In the genomic region with DNA sequence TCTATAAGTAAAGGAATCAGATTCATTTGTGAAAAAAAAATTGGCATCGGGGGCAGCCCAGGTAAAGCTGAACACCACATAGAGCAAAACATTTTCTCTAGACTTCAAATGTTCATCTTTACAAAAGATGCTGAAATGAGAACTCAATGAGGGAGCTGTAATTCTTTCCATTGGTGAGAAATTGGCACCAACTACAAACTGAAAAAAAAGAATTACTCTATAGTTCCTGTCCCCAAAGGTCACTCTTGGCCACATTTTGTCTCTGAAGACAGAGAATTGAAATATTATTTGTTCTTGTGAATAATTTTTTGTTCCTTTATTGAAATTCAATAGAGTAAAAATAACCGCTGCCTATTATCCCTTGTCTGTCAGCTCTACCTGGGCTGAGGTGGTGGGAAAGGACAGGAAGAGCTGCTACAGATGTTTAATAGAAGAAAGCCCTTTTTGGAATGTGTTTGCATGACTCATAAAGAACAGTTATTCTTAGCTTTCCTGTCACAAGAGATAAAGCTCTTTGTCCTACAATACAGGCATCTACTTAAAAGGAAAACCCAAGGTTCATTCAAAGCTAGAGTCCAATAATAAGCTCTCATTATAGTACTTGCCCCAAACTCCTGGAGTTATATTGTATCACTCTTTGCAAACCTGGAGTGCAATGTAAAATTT, we compare ENCODE assay signal across 13 cellular contexts.
DNase-seq lines count a peak whose midpoint lies in the region.
"Had no signal": no experiment of that assay in that cellular context is flagged by ENCODE, and none has a peak within 500 bp of the region (broad histone marks: within the 10 kb centered on the region; RNA-seq: fewer than 3 reads in every experiment).

No MANE protein-coding gene starts in this region.

- no peak overlapping the region for H2AFZ ChIP-seq in mesenchymal stem cell (ENCODE audit: low read depth, low read length)

- H2BK5ac ChIP-seq in mesenchymal stem cell (ENCODE audit: low read depth, low read length, poor library complexity, severe bottlenecking): no peak overlapping the region

- DNase-seq in GM03348 (ENCODE audit: low spot score): peak; percentile 4
- DNase-seq in NCI-H146 (lab: John Stamatoyannopoulos, UW): peak; percentile 38
- peak; percentile 86 for DNase-seq in dermis blood vessel endothelial cell
- peak; percentile 29 for DNase-seq in mesenchymal stem cell
- DNase-seq in DMS114 treated with DMSO at 0.1 percent for 48 hours (lab: John Stamatoyannopoulos, UW; ENCODE audit: unreplicated experiment): no peak
- no peak for DNase-seq in amygdala (lab: John Stamatoyannopoulos, UW)
- no peak for DNase-seq in NAMALWA (ENCODE audit: low spot score)
- DNase-seq: activated CD4-positive, alpha-beta T cell treated with anti-CD3 and anti-CD28 coated beads for 4 hours; activated gamma-delta T cell; cortex of kidney; DND-41; hypothalamus; right lobe of liver had no signal

- H3K9me3 ChIP-seq in mesenchymal stem cell (ENCODE audit: control insufficient read depth, low read length): no peaks in the 10 kb centered on the region

- H3K4me2 ChIP-seq in mesenchymal stem cell (ENCODE audit: low read length, poor library complexity, severe bottlenecking): no peak overlapping the region

- no peak overlapping the region for H3K14ac ChIP-seq in mesenchymal stem cell (ENCODE audit: low read length in 2 of 2)

- H3K79me1 ChIP-seq in mesenchymal stem cell (replicated peaks; ENCODE audit: low read length, poor library complexity, severe bottlenecking): no peaks in the 10 kb centered on the region

- H3K4me1 ChIP-seq in mesenchymal stem cell (ENCODE audit: control insufficient read depth, insufficient read depth, low read depth, low read length): no peaks in the 10 kb centered on the region
- H3K4me1 ChIP-seq: right lobe of liver had no signal

- WGBS in mesenchymal stem cell: 100% methylated on average over 2 of the region's 2 CpGs

- H4K8ac ChIP-seq in mesenchymal stem cell (ENCODE audit: low read length): no peak overlapping the region

- no peak overlapping the region for H2AK5ac ChIP-seq in mesenchymal stem cell (ENCODE audit: low read length, severe bottlenecking)

- H3K4me3 ChIP-seq in mesenchymal stem cell (ENCODE audit: insufficient read depth in 1 of 2, low read depth in 1 of 2, low read length in 2 of 2): no peak overlapping the region
- H3K4me3 ChIP-seq: right lobe of liver had no signal

- no peak overlapping the region for H4K91ac ChIP-seq in mesenchymal stem cell (ENCODE audit: low read length)

- H3K18ac ChIP-seq in mesenchymal stem cell (ENCODE audit: low read depth in 1 of 2, low read length in 2 of 2): no peak overlapping the region

- no peak overlapping the region for H2BK120ac ChIP-seq in mesenchymal stem cell (ENCODE audit: low read depth, low read length)

- H3K27ac ChIP-seq in mesenchymal stem cell (ENCODE audit: low read length, poor library complexity, severe bottlenecking): no peak overlapping the region
- H3K27ac ChIP-seq: right lobe of liver had no signal

- H3K9ac ChIP-seq in mesenchymal stem cell (ENCODE audit: low read length): no peak overlapping the region

- H2BK12ac ChIP-seq in mesenchymal stem cell (ENCODE audit: low read length in 2 of 2): no peak overlapping the region

- no peak overlapping the region for H3K23ac ChIP-seq in mesenchymal stem cell (ENCODE audit: low read length in 2 of 2)

- no peak overlapping the region for H2BK15ac ChIP-seq in mesenchymal stem cell (ENCODE audit: low read depth, poor library complexity, severe bottlenecking)

- H3K27me3 ChIP-seq in mesenchymal stem cell (ENCODE audit: control insufficient read depth in 1 of 2, insufficient read depth in 1 of 2, low read length in 2 of 2): no peaks in the 10 kb centered on the region
- H3K27me3 ChIP-seq: right lobe of liver had no signal

- no peak overlapping the region for H3K4ac ChIP-seq in mesenchymal stem cell (ENCODE audit: low read depth in 1 of 2, low read length in 2 of 2)

- H3K36me3 ChIP-seq in mesenchymal stem cell (ENCODE audit: control insufficient read depth in 1 of 2, insufficient read depth in 2 of 2, low read depth in 1 of 2, low read length in 2 of 2): no peaks in the 10 kb centered on the region
- H3K36me3 ChIP-seq: right lobe of liver had no signal

Comparison
In these comparisons a context has a peak if more than half of its experiments do, and no peak if none do; other contexts are left out.
1. DNase-seq: peak in GM03348 (single experiment), NCI-H146 (single experiment), dermis blood vessel endothelial cell (single experiment) and mesenchymal stem cell (single experiment); none in DMS114 treated with DMSO at 0.1 percent for 48 hours (single experiment), amygdala (0 of 56) and NAMALWA (single experiment).